2 cellular contexts compared by ENCODE assay signal in the genomic region with DNA sequence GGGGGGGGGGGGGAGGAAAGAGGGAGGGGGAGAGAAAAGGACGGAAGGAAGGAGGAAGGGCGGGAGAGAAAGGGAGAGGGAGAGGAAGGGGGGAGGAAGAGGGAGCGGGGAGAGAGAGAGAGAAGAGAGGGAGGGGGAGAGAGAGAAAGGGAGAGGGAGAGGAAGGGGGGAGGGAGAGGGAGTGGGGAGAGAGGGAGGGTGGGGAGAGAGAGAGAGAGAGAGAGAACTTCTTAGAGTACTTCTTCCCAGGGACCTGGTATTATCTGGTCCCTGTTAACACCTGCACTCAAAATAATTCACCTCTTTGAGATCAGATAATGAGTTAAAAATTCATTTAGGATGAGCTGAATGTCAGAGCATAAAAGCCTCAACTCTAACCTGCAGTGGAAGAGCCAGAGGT.
TF ChIP-seq lines count a peak whose summit lies in the region.

No MANE protein-coding gene starts in this region.

TF ChIP-seq in H1, 55 proteins besides CTCF, POLR2A, EP300 and RAD21:
- no peak for TF ChIP-seq RNF2 (IDR thresholded peaks at IDR 0.05; ENCODE audit: borderline replicate concordance, low read depth, low read length, missing control alignments, poor library complexity, severe bottlenecking)
- no peak for TF ChIP-seq CREB1 (IDR thresholded peaks at IDR 0.05)
- TF ChIP-seq POU5F1 (IDR thresholded peaks at IDR 0.05; ENCODE audit: low read depth, low read length), result no peak
- TF ChIP-seq FOSL1 (IDR thresholded peaks at IDR 0.05; ENCODE audit: insufficient read depth, low read depth, low read length), result no peak
- no peak for TF ChIP-seq CHD2 (IDR thresholded peaks at IDR 0.05; ENCODE audit: low read length)
- no peak for TF ChIP-seq BACH1 (IDR thresholded peaks at IDR 0.05; ENCODE audit: low read length)
- TF ChIP-seq SP1 (IDR thresholded peaks at IDR 0.05; ENCODE audit: low read depth, low read length), result no peak
- TF ChIP-seq CHD1 (IDR thresholded peaks at IDR 0.05; ENCODE audit: low read depth, low read length), result no peak

TF ChIP-seq in neural cell, 6 proteins besides CTCF, POLR2A, EP300 and RAD21:
- TF ChIP-seq REST (IDR thresholded peaks at IDR 0.05; ENCODE audit: borderline replicate concordance), result no peak
- no peak for TF ChIP-seq EZH2 (IDR thresholded peaks at IDR 0.05; ENCODE audit: borderline replicate concordance, insufficient read depth, low read length, poor library complexity, severe bottlenecking)
- TF ChIP-seq TAF1 (IDR thresholded peaks at IDR 0.05; ENCODE audit: low read depth), result no peak
- TF ChIP-seq MXI1 (conservative IDR thresholded peaks at IDR 0.05; ENCODE audit: poor library complexity, severe bottlenecking), result no peak
- TF ChIP-seq SMC3 (conservative IDR thresholded peaks at IDR 0.05; ENCODE audit: poor library complexity), result no peak
- no peak for TF ChIP-seq POLR2AphosphoS5 (IDR thresholded peaks at IDR 0.05)
